8 cellular contexts compared by ENCODE assay signal in genomic region chr4:25030283-25031076, GRCh38.
DNase-seq lines count a peak whose midpoint lies in the region; ATAC-seq and TF ChIP-seq lines count a peak whose summit lies in the region.

A gene with protein sequence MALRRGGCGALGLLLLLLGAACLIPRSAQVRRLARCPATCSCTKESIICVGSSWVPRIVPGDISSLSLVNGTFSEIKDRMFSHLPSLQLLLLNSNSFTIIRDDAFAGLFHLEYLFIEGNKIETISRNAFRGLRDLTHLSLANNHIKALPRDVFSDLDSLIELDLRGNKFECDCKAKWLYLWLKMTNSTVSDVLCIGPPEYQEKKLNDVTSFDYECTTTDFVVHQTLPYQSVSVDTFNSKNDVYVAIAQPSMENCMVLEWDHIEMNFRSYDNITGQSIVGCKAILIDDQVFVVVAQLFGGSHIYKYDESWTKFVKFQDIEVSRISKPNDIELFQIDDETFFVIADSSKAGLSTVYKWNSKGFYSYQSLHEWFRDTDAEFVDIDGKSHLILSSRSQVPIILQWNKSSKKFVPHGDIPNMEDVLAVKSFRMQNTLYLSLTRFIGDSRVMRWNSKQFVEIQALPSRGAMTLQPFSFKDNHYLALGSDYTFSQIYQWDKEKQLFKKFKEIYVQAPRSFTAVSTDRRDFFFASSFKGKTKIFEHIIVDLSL (minus strand): TSS chr4:25030946. CDS start chr4:25030693, 253 bp downstream.

- in situ Hi-C loops in brain microvascular endothelial cell (cut with HindIII; ENCODE audit: low pct_ligation_motif_present, low sequenced_read_pairs) = no loop called here

- H3K27me3 Mint-ChIP-seq in stimulated activated naive CD8-positive, alpha-beta T cell treated with anti-CD3 and anti-CD28 coated beads, Interleukin-15, Interleukin-2, amounts not matched to agents 100 ng/mL and 50 ng/mL, for 24 hours = peaks cover 80% of the 10 kb centered on the region

- TF ChIP-seq CTCF in brain microvascular endothelial cell (IDR thresholded peaks at IDR 0.05; ENCODE audit: low read depth, low read length, missing control alignments) = no peak

- peaks cover 5% of the 10 kb centered on the region for H3K9me3 Mint-ChIP-seq in stimulated activated naive CD8-positive, alpha-beta T cell treated with anti-CD3 and anti-CD28 coated beads, Interleukin-15, Interleukin-2, amounts not matched to agents 100 ng/mL and 50 ng/mL, for 24 hours

- H3K27ac Mint-ChIP-seq in stimulated activated naive CD8-positive, alpha-beta T cell treated with anti-CD3 and anti-CD28 coated beads, Interleukin-15, Interleukin-2, amounts not matched to agents 100 ng/mL and 50 ng/mL, for 24 hours = no peak within 1 kb of the TSS

- no peak for ATAC-seq in GM21381 (IDR thresholded peaks at IDR 0.05; ENCODE audit: unreplicated experiment)

- peak; percentile 29 for DNase-seq in AG08395 (ENCODE audit: low spot score)
- peak; percentile 43 for DNase-seq in HK-2 (ENCODE audit: unreplicated experiment)
- no peak for DNase-seq in brain microvascular endothelial cell
- DNase-seq in kidney tubule cell (ENCODE audit: low spot score) = peak; percentile 15
- DNase-seq in NAMALWA (ENCODE audit: low spot score) = no peak
- no peak for DNase-seq in NCI-H446 (lab: John Stamatoyannopoulos, UW)

- no peaks in the 10 kb centered on the region for H3K36me3 ChIP-seq in brain microvascular endothelial cell (replicated peaks)

- peaks cover 56% of the 10 kb centered on the region for H3K27me3 ChIP-seq in brain microvascular endothelial cell (replicated peaks)

- no peak within 1 kb of the TSS for H3K27ac ChIP-seq in brain microvascular endothelial cell

- peak within 1 kb of the TSS; percentile 42 for H3K4me3 ChIP-seq in brain microvascular endothelial cell (ENCODE audit: low read depth, low read length)

- no peaks in the 10 kb centered on the region for H3K36me3 Mint-ChIP-seq in stimulated activated naive CD8-positive, alpha-beta T cell treated with anti-CD3 and anti-CD28 coated beads, Interleukin-15, Interleukin-2, amounts not matched to agents 100 ng/mL and 50 ng/mL, for 24 hours (ENCODE audit: low read depth)

- H3K4me3 Mint-ChIP-seq in stimulated activated naive CD8-positive, alpha-beta T cell treated with anti-CD3 and anti-CD28 coated beads, Interleukin-15, Interleukin-2, amounts not matched to agents 100 ng/mL and 50 ng/mL, for 24 hours = peak within 1 kb of the TSS; percentile 36

- H3K4me1 Mint-ChIP-seq in stimulated activated naive CD8-positive, alpha-beta T cell treated with anti-CD3 and anti-CD28 coated beads, Interleukin-15, Interleukin-2, amounts not matched to agents 100 ng/mL and 50 ng/mL, for 24 hours (ENCODE audit: low read depth) = no peaks in the 10 kb centered on the region

Comparison
In these comparisons a context has a peak if more than half of its experiments do, and no peak if none do; other contexts are left out.
1. DNase-seq: peak in AG08395 (single experiment), HK-2 (single experiment) and kidney tubule cell (single experiment); none in brain microvascular endothelial cell (single experiment), NAMALWA (single experiment) and NCI-H446 (0 of 2).